In the genomic region with DNA sequence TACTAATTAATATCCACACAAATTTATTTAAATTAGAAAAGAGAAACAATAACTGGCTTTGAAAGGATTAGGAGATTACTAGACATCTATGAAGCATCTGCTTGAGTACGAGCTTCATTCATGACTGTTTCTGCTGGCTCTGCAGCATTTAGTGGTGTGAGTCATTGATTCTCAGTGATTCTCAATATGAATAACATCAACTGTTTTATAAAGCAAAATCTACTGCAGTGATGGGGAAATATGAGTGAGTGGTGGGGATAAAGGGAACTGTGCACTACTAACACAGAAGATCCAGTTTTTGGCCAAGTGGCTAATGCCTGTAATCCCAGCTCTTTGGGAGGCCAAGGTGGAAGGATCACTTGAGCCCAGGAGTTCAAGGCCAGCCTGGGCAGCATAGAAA, we compare ENCODE assay signal across 11 cellular contexts. TPM values are rescaled to one million over a fixed set of nuclear protein-coding genes. Genes with fewer than 3 reads are reported as not detected.
DNase-seq lines count a peak whose midpoint lies in the region; TF ChIP-seq lines count a peak whose summit lies in the region.
"Had no signal": no experiment of that assay in that cellular context is flagged by ENCODE, and none has a peak within 500 bp of the region (broad histone marks: within the 10 kb centered on the region; RNA-seq: fewer than 3 reads in every experiment).

No MANE protein-coding gene starts in this region.

- H3K4me1 Mint-ChIP-seq in activated T-helper 2 cell treated with anti-CD3 and anti-CD28 coated beads, Interferon-gamma antibody, Interleukin-2, Interleukin-4, amounts not matched to agents 10 μg/mL and 5 μg/mL and 100 μg/mL, durations not matched to agents 14 hours and 24 hours and 36 hours (ENCODE audit: low read depth) = peaks cover 75% of the 10 kb centered on the region

- DNase-seq in AG04449 (ENCODE audit: low read depth, low spot score) = peak; percentile 41
- peak; percentile 67 for DNase-seq in GM12865 (ENCODE audit: low read depth)
- DNase-seq in activated T-helper 2 cell treated with anti-CD3 and anti-CD28 coated beads, Interferon-gamma antibody, Interleukin-2, Interleukin-4, amounts not matched to agents 10 μg/mL and 5 μg/mL and 100 μg/mL, durations not matched to agents 14 hours and 24 hours and 36 hours (ENCODE audit: low spot score) = no peak
- DNase-seq in glomerular visceral epithelial cell (ENCODE audit: extremely low spot score) = peak; percentile 26
- DNase-seq in NCI-H2081 treated with DMSO at 0.1 percent for 48 hours (lab: John Stamatoyannopoulos, UW) = no peak
- no peak for DNase-seq in hippocampal formation (lab: John Stamatoyannopoulos, UW)
- no peak for DNase-seq in left ventricle myocardium inferior
- no peak for DNase-seq in posterior cingulate gyrus
- DNase-seq: GF-D8, left colon had no signal

- H3K36me3 ChIP-seq in left ventricle myocardium inferior = no peaks in the 10 kb centered on the region
- H3K36me3 ChIP-seq: cardiac muscle cell had no signal

- intact Hi-C loops in activated T-helper 2 cell treated with anti-CD3 and anti-CD28 coated beads, Interferon-gamma antibody, Interleukin-2, Interleukin-4, amounts not matched to agents 10 μg/mL and 5 μg/mL and 100 μg/mL, durations not matched to agents 14 hours and 24 hours and 36 hours (cut with micrococcal nuclease) = loop anchor here (2.0 to 10.0 kb wide), 3 partner anchors 18 to 1240 kb away; a partner anchor contains a TSS
- intact Hi-C loops in left ventricle myocardium inferior (cut with micrococcal nuclease) (no loop called here), posterior cingulate gyrus (cut with DNase I) (no loop called here)

- no peaks in the 10 kb centered on the region for H3K27me3 Mint-ChIP-seq in activated T-helper 2 cell treated with anti-CD3 and anti-CD28 coated beads, Interferon-gamma antibody, Interleukin-2, Interleukin-4, amounts not matched to agents 10 μg/mL and 5 μg/mL and 100 μg/mL, durations not matched to agents 14 hours and 24 hours and 36 hours (ENCODE audit: low read depth)

- no peak overlapping the region for H3K27ac ChIP-seq in left ventricle myocardium inferior (replicated peaks)
- H3K27ac ChIP-seq: cardiac muscle cell had no signal

- no peaks in the 10 kb centered on the region for H3K9me3 Mint-ChIP-seq in activated T-helper 2 cell treated with anti-CD3 and anti-CD28 coated beads, Interferon-gamma antibody, Interleukin-2, Interleukin-4, amounts not matched to agents 10 μg/mL and 5 μg/mL and 100 μg/mL, durations not matched to agents 14 hours and 24 hours and 36 hours

- peaks cover 50% of the 10 kb centered on the region for H3K4me1 ChIP-seq in left ventricle myocardium inferior

- no peak overlapping the region for H3K4me3 ChIP-seq in AG04449 (ENCODE audit: low read depth, low read length)
- peak overlapping the region; percentile 69 for H3K4me3 ChIP-seq in GM12865 (ENCODE audit: low read depth, low read length)
- H3K4me3 ChIP-seq in left ventricle myocardium inferior = no peak overlapping the region
- H3K4me3 ChIP-seq: cardiac muscle cell had no signal

- TF ChIP-seq CTCF in AG04449 (IDR thresholded peaks at IDR 0.05; ENCODE audit: insufficient read depth, low read length, missing control alignments) = no peak
- no peak for TF ChIP-seq CTCF in GM12865 (IDR thresholded peaks at IDR 0.05; ENCODE audit: insufficient read depth, low read depth, low read length, missing control alignments)
- no peak for TF ChIP-seq CTCF in left ventricle myocardium inferior (IDR thresholded peaks at IDR 0.05; ENCODE audit: borderline replicate concordance)

- peak overlapping the region; percentile 38 for H3K4me3 Mint-ChIP-seq in activated T-helper 2 cell treated with anti-CD3 and anti-CD28 coated beads, Interferon-gamma antibody, Interleukin-2, Interleukin-4, amounts not matched to agents 10 μg/mL and 5 μg/mL and 100 μg/mL, durations not matched to agents 14 hours and 24 hours and 36 hours (ENCODE audit: low read depth)

- CTCF ChIA-PET in AG04449 (lab: Yijun Ruan, JAX) = interaction anchor here (0.5 to 2.0 kb wide), 3 partner anchors 30 to 149 kb away, joined by 3 to 5 read pairs (median 4); no protein-coding TSS in a partner anchor

- peak overlapping the region; percentile 93 for H3K27ac Mint-ChIP-seq in activated T-helper 2 cell treated with anti-CD3 and anti-CD28 coated beads, Interferon-gamma antibody, Interleukin-2, Interleukin-4, amounts not matched to agents 10 μg/mL and 5 μg/mL and 100 μg/mL, durations not matched to agents 14 hours and 24 hours and 36 hours

- POLR2A ChIA-PET in AG04449 (lab: Yijun Ruan, JAX) = interaction anchor here (1.0 kb wide), 1 partner anchor 8 kb away, joined by 4 read pairs; a partner anchor contains a TSS

- peaks cover 66% of the 10 kb centered on the region for H3K36me3 Mint-ChIP-seq in activated T-helper 2 cell treated with anti-CD3 and anti-CD28 coated beads, Interferon-gamma antibody, Interleukin-2, Interleukin-4, amounts not matched to agents 10 μg/mL and 5 μg/mL and 100 μg/mL, durations not matched to agents 14 hours and 24 hours and 36 hours (ENCODE audit: low read depth)

- no peaks in the 10 kb centered on the region for H3K27me3 ChIP-seq in left ventricle myocardium inferior (ENCODE audit: low read depth)
- H3K27me3 ChIP-seq: cardiac muscle cell had no signal

- no peaks in the 10 kb centered on the region for H3K9me3 ChIP-seq in left ventricle myocardium inferior (replicated peaks)

RNA-seq across cellular contexts. Expression of a gene that starts 8.4 kb away (rescaled TPM):
- total RNA-seq in activated T-helper 2 cell treated with anti-CD3 and anti-CD28 coated beads, Interferon-gamma antibody, Interleukin-2, Interleukin-4, amounts not matched to agents 10 μg/mL and 5 μg/mL and 100 μg/mL, durations not matched to agents 14 hours and 24 hours and 36 hours = 358 and 359 TPM in 2 replicates
- 20.5 TPM for total RNA-seq in left ventricle myocardium inferior

RNA-seq across cellular contexts. Expression of a gene that starts 19.1 kb away (rescaled TPM):
- total RNA-seq in activated T-helper 2 cell treated with anti-CD3 and anti-CD28 coated beads, Interferon-gamma antibody, Interleukin-2, Interleukin-4, amounts not matched to agents 10 μg/mL and 5 μg/mL and 100 μg/mL, durations not matched to agents 14 hours and 24 hours and 36 hours = 22.3 and 23.7 TPM in 2 replicates
- total RNA-seq in left ventricle myocardium inferior = 23.3 TPM

Comparison
In these comparisons a context has a peak if more than half of its experiments do, and no peak if none do; other contexts are left out.
1. DNase-seq: peak in AG04449 (single experiment), GM12865 (single experiment) and glomerular visceral epithelial cell (single experiment); none in activated T-helper 2 cell treated with anti-CD3 and anti-CD28 coated beads, Interferon-gamma antibody, Interleukin-2, Interleukin-4, amounts not matched to agents 10 μg/mL and 5 μg/mL and 100 μg/mL, durations not matched to agents 14 hours and 24 hours and 36 hours (single experiment), NCI-H2081 treated with DMSO at 0.1 percent for 48 hours (single experiment), hippocampal formation (0 of 2), left ventricle myocardium inferior (single experiment) and posterior cingulate gyrus (0 of 10).
2. RNA of a gene that starts 8.4 kb away (total RNA-seq): 358 to 359 TPM in activated T-helper 2 cell treated with anti-CD3 and anti-CD28 coated beads, Interferon-gamma antibody, Interleukin-2, Interleukin-4, amounts not matched to agents 10 μg/mL and 5 μg/mL and 100 μg/mL, durations not matched to agents 14 hours and 24 hours and 36 hours; 20.5 TPM in left ventricle myocardium inferior (single experiment); every median in the first group is over 10 times any median in the second.